ENCODE assay signal across 9 cellular contexts in the genomic region with DNA sequence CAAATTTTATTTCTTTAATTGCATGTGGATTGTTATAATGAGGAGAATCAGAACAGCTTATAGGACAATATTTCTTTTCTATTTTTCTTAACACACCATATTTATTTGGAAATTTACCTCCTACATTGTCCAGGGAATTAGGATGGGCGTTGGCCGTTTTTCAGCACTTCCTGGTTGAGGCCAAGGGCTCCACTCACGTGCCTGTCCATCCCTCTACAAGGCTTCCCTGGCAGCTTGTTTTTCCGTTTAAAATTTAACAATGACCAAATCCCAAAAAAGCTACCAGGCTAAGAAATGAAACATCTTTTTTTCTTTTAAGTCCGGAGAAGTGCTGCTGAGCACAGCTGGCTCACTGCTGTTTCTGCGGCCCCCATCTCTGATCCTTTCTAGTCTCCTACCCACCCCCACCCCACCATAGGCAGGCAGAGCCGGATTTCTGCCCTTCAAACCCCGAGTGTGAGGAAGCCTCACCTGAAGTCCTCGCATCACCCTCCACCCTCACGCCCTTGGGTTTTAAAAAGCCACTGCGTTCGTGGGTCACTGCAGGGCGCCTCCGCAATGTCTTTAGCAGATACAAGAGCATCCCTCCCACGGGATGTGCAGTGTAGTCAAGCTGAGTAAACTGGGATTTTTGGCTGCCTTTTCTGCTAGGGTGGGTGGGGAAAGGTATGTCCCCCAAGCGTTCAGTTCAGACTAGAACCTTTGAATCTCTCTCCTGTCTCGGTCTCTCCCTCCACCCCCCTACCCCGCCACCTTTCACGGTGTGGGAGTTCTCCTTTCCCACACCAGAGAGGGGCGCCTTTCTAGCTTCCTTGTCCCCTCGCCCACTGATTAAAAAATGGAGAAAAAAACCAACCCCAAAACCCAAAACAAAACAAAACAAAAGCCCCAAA. TPM values are rescaled to one million over a fixed set of nuclear protein-coding genes. Genes with fewer than 3 reads are reported as not detected.
DNase-seq lines count a peak whose midpoint lies in the region; ATAC-seq, FAIRE-seq and TF ChIP-seq lines count a peak whose summit lies in the region.
"Had no signal": no experiment of that assay in that cellular context is flagged by ENCODE, and none has a peak within 500 bp of the region (broad histone marks: within the 10 kb centered on the region; RNA-seq: fewer than 3 reads in every experiment).

No MANE protein-coding gene starts in this region.

- H3K4me3 ChIP-seq in muscle layer of duodenum (ENCODE audit: low read depth in 1 of 2, low read length in 2 of 2), result peak overlapping the region; percentile 88 to 93

- peak overlapping the region; percentile 54 to 84 for H3K27ac Mint-ChIP-seq in T-cell

- H3K9me3 Mint-ChIP-seq in T-cell, result no peaks in the 10 kb centered on the region

- H3K9me3 ChIP-seq in muscle layer of duodenum (ENCODE audit: control insufficient read depth in 1 of 2, low read length in 2 of 2), result no peaks in the 10 kb centered on the region

- CTCF ChIA-PET in T-cell (lab: Charles Lee), result interaction anchor here in 1 of 2 donors (0.6 kb wide), 1 partner anchor 11 kb away, joined by 4 read pairs; no protein-coding TSS in a partner anchor

- H3K36me3 ChIP-seq in muscle layer of duodenum (ENCODE audit: control insufficient read depth in 1 of 2, insufficient read depth in 2 of 2, low read length in 2 of 2), result no peaks in the 10 kb centered on the region

- peak; percentile 32 to 44 (median 44) for ATAC-seq in T-cell (replicated peaks in 1 of 4)

- H3K36me3 Mint-ChIP-seq in T-cell, result no peaks in the 10 kb centered on the region

- H3K27me3 ChIP-seq in muscle layer of duodenum (ENCODE audit: low read depth, low read length), result no peaks in the 10 kb centered on the region

- no peak for TF ChIP-seq POLR2A in erythroblast (IDR thresholded peaks at IDR 0.05; ENCODE audit: low read length)

- H3K4me1 ChIP-seq in muscle layer of duodenum (ENCODE audit: control insufficient read depth in 1 of 2, insufficient read depth in 2 of 2, low read length in 2 of 2), result peaks cover 9 to 19% of the 10 kb centered on the region in 2 donors

- no peaks in the 10 kb centered on the region for H3K27me3 Mint-ChIP-seq in T-cell

- peak; percentile 54 for DNase-seq in DMS 273 (lab: John Stamatoyannopoulos, UW; ENCODE audit: unreplicated experiment)
- DNase-seq in DMS 273 treated with DMSO at 0.1 percent for 48 hours (lab: John Stamatoyannopoulos, UW), result no peak
- DNase-seq in HCEC 1CT, result peak; percentile 54
- peak in 2 of 34 experiments; percentile 2 to 7 for DNase-seq in T-cell
- DNase-seq in erythroblast (lab: John Stamatoyannopoulos, UW), result peak; percentile 52 to 55
- DNase-seq in urothelium cell line (ENCODE audit: low spot score), result peak; percentile 7
- DNase-seq in amniotic stem cell (lab: John Stamatoyannopoulos, UW), result no peak

- peak overlapping the region; percentile 88 to 94 (median 93) for H3K4me3 Mint-ChIP-seq in T-cell

- POLR2A ChIA-PET in T-cell (lab: Charles Lee), result interaction anchor here in 1 of 2 donors (0.6 kb wide), 1 partner anchor 24 kb away, joined by 3 read pairs; no protein-coding TSS in a partner anchor

- FAIRE-seq in urothelium cell line (lab: Jason Lieb, UNC), result no peak
- FAIRE-seq: A204.1 had no signal

- peak overlapping the region; percentile 94 for H3K27ac ChIP-seq in muscle layer of duodenum (ENCODE audit: low read length)

- peaks cover 23 to 39% (median 38%) of the 10 kb centered on the region in 3 donors for H3K4me1 Mint-ChIP-seq in T-cell

RNA-seq across cellular contexts. Expression of gene FAR2, which starts 0.8 kb away (rescaled TPM):
- total RNA-seq in T-cell, result 1 to 10 TPM; 2.2 to 6.8 (median 4.9) TPM

Comparison
In these comparisons a context has a peak if more than half of its experiments do, and no peak if none do; other contexts are left out.
1. DNase-seq: peak in DMS 273 (single experiment), HCEC 1CT (single experiment), erythroblast (2 of 2) and urothelium cell line (single experiment); none in DMS 273 treated with DMSO at 0.1 percent for 48 hours (single experiment) and amniotic stem cell (single experiment).